ENCODE assay signal across 17 cellular contexts in the genomic region with DNA sequence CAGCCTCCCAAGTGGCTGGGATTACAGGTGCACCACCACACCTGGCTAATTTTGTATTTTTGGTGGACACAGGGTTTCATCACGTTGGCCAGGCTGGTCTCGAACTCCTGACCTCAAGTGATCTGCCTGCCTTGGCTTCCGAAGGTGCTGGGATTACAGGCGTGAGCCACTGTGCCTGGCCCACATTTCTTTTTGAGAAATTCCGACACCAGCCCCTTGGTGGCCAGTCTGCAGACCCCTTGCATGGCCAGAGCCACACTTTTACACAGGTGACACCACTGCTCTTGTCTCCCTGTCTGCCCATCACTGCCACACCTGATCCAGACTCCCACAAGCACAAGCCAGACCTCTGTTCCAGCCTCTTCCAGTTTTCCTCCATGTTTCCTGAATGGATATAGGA. TPM values are rescaled to one million over a fixed set of nuclear protein-coding genes. Genes with fewer than 3 reads are reported as not detected.
A peak's percentile ranks its signal among the peaks of the same experiment; 100 is the strongest.
DNase-seq lines count a peak whose midpoint lies in the region; ATAC-seq and TF ChIP-seq lines count a peak whose summit lies in the region.
"Had no signal": no experiment of that assay in that cellular context is flagged by ENCODE, and none has a peak within 500 bp of the region (broad histone marks: within the 10 kb centered on the region; RNA-seq: fewer than 3 reads in every experiment).

No MANE protein-coding gene starts in this region.

- 86% methylated on average over 5 of the region's 5 CpGs for WGBS in esophagus muscularis mucosa
- WGBS in prostate gland, result 93% methylated on average over 5 of the region's 5 CpGs
- 90 to 94% methylated on average over 4 to 5 of the region's 5 CpGs for whole genome bisulfite sequencing in thyroid gland, 2 donors

- H3K27ac Mint-ChIP-seq in activated T-helper 17 cell treated with anti-CD3 and anti-CD28 coated beads, Interleukin-2, amount 50 U/mL, for 72 hours, result peak overlapping the region; percentile 25

- intact Hi-C loops in esophagus muscularis mucosa (cut with DNase I), result loop anchor here (10.0 kb wide), 1 partner anchor 228 kb away; no protein-coding TSS in a partner anchor
- intact Hi-C loops in prostate gland (cut with DNase I), result no loop called here
- intact Hi-C loops in thyroid gland (cut with DNase I), result loop anchor here (5.0 to 10.0 kb wide), 2 partner anchors 50 to 98 kb away; partner anchors contain the start of gene CDKN1A

- H3K9me3 ChIP-seq in esophagus muscularis mucosa, result no peaks in the 10 kb centered on the region
- H3K9me3 ChIP-seq in prostate gland, result no peaks in the 10 kb centered on the region
- H3K9me3 ChIP-seq in thyroid gland, result no peaks in the 10 kb centered on the region

- DNase-seq in esophagus muscularis mucosa (ENCODE audit: extremely low spot score), result no peak
- DNase-seq in prostate gland (ENCODE audit: low spot score), result no peak
- DNase-seq in thyroid gland, result no peak
- no peak for DNase-seq in COLO668 (lab: John Stamatoyannopoulos, UW; ENCODE audit: unreplicated experiment)
- DNase-seq in activated CD4-positive, alpha-beta T cell treated with anti-CD3 and anti-CD28 coated beads for 1 hour, result no peak
- DNase-seq in GOT3 (lab: John Stamatoyannopoulos, UW), result no peak
- DNase-seq: activated CD4-positive, CD25-positive, alpha-beta regulatory T cell; activated CD8-positive, alpha-beta memory T cell treated with anti-CD3 and anti-CD28 coated beads for 24 hours; AML-193; erythroblast; Kasumi-1; NCI-H1417 had no signal

- H3K9me3 Mint-ChIP-seq in activated T-helper 17 cell treated with anti-CD3 and anti-CD28 coated beads, Interleukin-2, amount 50 U/mL, for 72 hours, result no peaks in the 10 kb centered on the region
- H3K9me3 Mint-ChIP-seq: activated T-helper 1 cell treated with anti-CD3 and anti-CD28 coated beads, Interleukin-12 subunit alpha, Interleukin-12 subunit beta, Interleukin-2, Interleukin-4 antibody, amounts not matched to agents 30 ng/mL and 10 ng/mL and 1 ng/mL, durations not matched to agents 14 hours and 24 hours and 36 hours; natural killer cell treated with Interleukin-12 subunit alpha and Interleukin-12 subunit beta and Interleukin-15 and Interleukin-18, amount 100 ng/mL, for 72 hours; stimulated activated naive CD8-positive, alpha-beta T cell treated with anti-CD3 and anti-CD28 coated beads, Interleukin-15, Interleukin-2, amounts not matched to agents 100 ng/mL and 50 ng/mL, for 24 hours; T-helper 1 cell treated with Interleukin-12 subunit alpha and Interleukin-12 subunit beta and Interleukin-4 antibody, amounts not matched to agents 30 μg/mL and 1 μg/mL, for 36 hours had no signal

- no peaks in the 10 kb centered on the region for H3K36me3 Mint-ChIP-seq in activated T-helper 17 cell treated with anti-CD3 and anti-CD28 coated beads, Interleukin-2, amount 50 U/mL, for 72 hours (ENCODE audit: low read depth)
- H3K36me3 Mint-ChIP-seq: natural killer cell treated with Interleukin-12 subunit alpha and Interleukin-12 subunit beta and Interleukin-15 and Interleukin-18, amount 100 ng/mL, for 72 hours had no signal

- TF ChIP-seq CTCF in esophagus muscularis mucosa (IDR thresholded peaks at IDR 0.05), result no peak
- no peak for TF ChIP-seq CTCF in prostate gland (IDR thresholded peaks at IDR 0.05)
- no peak for TF ChIP-seq CTCF in thyroid gland (IDR thresholded peaks at IDR 0.05)

- H3K27me3 ChIP-seq in esophagus muscularis mucosa, result no peaks in the 10 kb centered on the region
- H3K27me3 ChIP-seq in prostate gland (replicated peaks; ENCODE audit: insufficient read depth), result no peaks in the 10 kb centered on the region
- no peaks in the 10 kb centered on the region for H3K27me3 ChIP-seq in thyroid gland

- peaks cover 17% of the 10 kb centered on the region for H3K4me1 Mint-ChIP-seq in activated T-helper 17 cell treated with anti-CD3 and anti-CD28 coated beads, Interleukin-2, amount 50 U/mL, for 72 hours

- H3K4me3 ChIP-seq in esophagus muscularis mucosa (no peak overlapping the region), prostate gland (no peak overlapping the region), thyroid gland (replicated peaks in 1 of 3) (no peak overlapping the region)

- H3K27ac ChIP-seq in esophagus muscularis mucosa (replicated peaks in 1 of 4) (peak overlapping the region; percentile 62 to 73 (median 72)), prostate gland (peak overlapping the region; percentile 48 to 67), thyroid gland (peak overlapping the region; percentile 26 to 65 (median 63))

- H3K4me3 Mint-ChIP-seq in activated T-helper 17 cell treated with anti-CD3 and anti-CD28 coated beads, Interleukin-2, amount 50 U/mL, for 72 hours, result no peak overlapping the region
- H3K4me3 Mint-ChIP-seq: activated T-helper 1 cell treated with anti-CD3 and anti-CD28 coated beads, Interleukin-12 subunit alpha, Interleukin-12 subunit beta, Interleukin-2, Interleukin-4 antibody, amounts not matched to agents 30 ng/mL and 10 ng/mL and 1 ng/mL, durations not matched to agents 14 hours and 24 hours and 36 hours; natural killer cell treated with Interleukin-12 subunit alpha and Interleukin-12 subunit beta and Interleukin-15 and Interleukin-18, amount 100 ng/mL, for 72 hours; stimulated activated naive CD8-positive, alpha-beta T cell treated with anti-CD3 and anti-CD28 coated beads, Interleukin-15, Interleukin-2, amounts not matched to agents 100 ng/mL and 50 ng/mL, for 24 hours; T-helper 1 cell treated with Interleukin-12 subunit alpha and Interleukin-12 subunit beta and Interleukin-4 antibody, amounts not matched to agents 30 μg/mL and 1 μg/mL, for 36 hours had no signal

- no peak for ATAC-seq in activated T-helper 17 cell treated with anti-CD3 and anti-CD28 coated beads, Interleukin-2, amount 50 U/mL, for 72 hours (replicated peaks)
- ATAC-seq: natural killer cell treated with Interleukin-12 subunit alpha and Interleukin-12 subunit beta and Interleukin-15 and Interleukin-18, amount 100 ng/mL, for 72 hours had no signal

- H3K27me3 Mint-ChIP-seq in activated T-helper 17 cell treated with anti-CD3 and anti-CD28 coated beads, Interleukin-2, amount 50 U/mL, for 72 hours, result no peaks in the 10 kb centered on the region
- H3K27me3 Mint-ChIP-seq: natural killer cell treated with Interleukin-12 subunit alpha and Interleukin-12 subunit beta and Interleukin-15 and Interleukin-18, amount 100 ng/mL, for 72 hours; stimulated activated naive CD8-positive, alpha-beta T cell treated with anti-CD3 and anti-CD28 coated beads, Interleukin-15, Interleukin-2, amounts not matched to agents 100 ng/mL and 50 ng/mL, for 24 hours had no signal

- no peak for TF ChIP-seq POLR2A in esophagus muscularis mucosa (IDR thresholded peaks at IDR 0.05; ENCODE audit: low read depth)
- no peak for TF ChIP-seq POLR2A in prostate gland (IDR thresholded peaks at IDR 0.05)
- TF ChIP-seq POLR2A in thyroid gland (IDR thresholded peaks at IDR 0.05), result no peak

- H3K4me1 ChIP-seq in esophagus muscularis mucosa, result peaks cover 43 to 61% (median 54%) of the 10 kb centered on the region in 4 donors
- H3K4me1 ChIP-seq in prostate gland (replicated peaks), result no peaks in the 10 kb centered on the region
- peaks cover 27 to 58% of the 10 kb centered on the region in 2 donors for H3K4me1 ChIP-seq in thyroid gland

- H3K36me3 ChIP-seq in esophagus muscularis mucosa (no peaks in the 10 kb centered on the region), prostate gland (no peaks in the 10 kb centered on the region), thyroid gland (no peaks in the 10 kb centered on the region)

- TF ChIP-seq EP300 in esophagus muscularis mucosa (IDR thresholded peaks at IDR 0.05), result no peak

RNA-seq across cellular contexts. Expression of gene SRSF3, which starts 33.0 kb away (rescaled TPM):
- total RNA-seq in activated T-helper 17 cell treated with anti-CD3 and anti-CD28 coated beads, Interleukin-2, amount 50 U/mL, for 72 hours, result 100 to 1,000 TPM; 277 to 473 TPM
- 100 to 1,000 TPM; 149 to 226 (median 180) TPM for total RNA-seq in esophagus muscularis mucosa
- 100 to 1,000 TPM; 111 to 153 TPM for total RNA-seq in prostate gland
- total RNA-seq in thyroid gland, result 100 to 1,000 TPM; 120 to 287 (median 144) TPM

RNA-seq across cellular contexts. Expression of gene CDKN1A, which starts 51.4 kb away (rescaled TPM):
- total RNA-seq in activated T-helper 17 cell treated with anti-CD3 and anti-CD28 coated beads, Interleukin-2, amount 50 U/mL, for 72 hours, result 100 to 1,000 TPM; 149 to 164 TPM
- 100 to 1,000 TPM in 2 of 4 donors, 10 to 100 TPM in 2; 47.3 to 613 (median 93.3) TPM for total RNA-seq in esophagus muscularis mucosa
- 100 to 1,000 TPM in 1 of 2 donors, 10 to 100 TPM in 1; 69.7 to 148 TPM for total RNA-seq in prostate gland
- 10 to 100 TPM; 41.0 to 64.5 (median 61.8) TPM for total RNA-seq in thyroid gland
